Comparison of ENCODE assay signal across 1 cellular context in genomic region chr5:172868436-172868923, GRCh38.
TF ChIP-seq lines count a peak whose summit lies in the region.

No MANE protein-coding gene starts in this region.

TF ChIP-seq in HepG2, 621 proteins besides CTCF, POLR2A, EP300 and RAD21 (continued from another document and continues in another):
- no peak for TF ChIP-seq ZNF619 (CRISPR knock-in tag; IDR thresholded peaks at IDR 0.05)
- TF ChIP-seq HOXA3 (CRISPR knock-in tag; IDR thresholded peaks at IDR 0.05), result 0 out of 2 replicates have a peak, but pooled peaks have one; percentile 33
- no peak for TF ChIP-seq ZFP90 (CRISPR knock-in tag; IDR thresholded peaks at IDR 0.05; ENCODE audit: borderline replicate concordance)
- no peak for TF ChIP-seq ZNF589 (CRISPR knock-in tag; conservative IDR thresholded peaks at IDR 0.05)
- TF ChIP-seq ZNF563 (CRISPR knock-in tag; IDR thresholded peaks at IDR 0.05), result no peak
- peak; percentile 50; the same call in 1 of the 2 replicates for TF ChIP-seq FOXK1 (CRISPR knock-in tag; IDR thresholded peaks at IDR 0.05; ENCODE audit: borderline replicate concordance, low read depth)
- TF ChIP-seq ZNF253 (CRISPR knock-in tag; IDR thresholded peaks at IDR 0.05; ENCODE audit: borderline replicate concordance), result no peak
- TF ChIP-seq ZNF691 (CRISPR knock-in tag; IDR thresholded peaks at IDR 0.05; ENCODE audit: borderline replicate concordance, low read depth), result 0 out of 2 replicates have a peak, but pooled peaks have one; percentile 22
- TF ChIP-seq ATM (IDR thresholded peaks at IDR 0.05; ENCODE audit: borderline replicate concordance), result no peak
- no peak for TF ChIP-seq ZNF30 (CRISPR knock-in tag; IDR thresholded peaks at IDR 0.05)
- no peak for TF ChIP-seq NCOA1 (CRISPR knock-in tag; IDR thresholded peaks at IDR 0.05)
- peak; percentile 76; the same call in 1 of the 2 replicates for TF ChIP-seq HDAC2 (CRISPR knock-in tag; IDR thresholded peaks at IDR 0.05)
- TF ChIP-seq RNF2 (conservative IDR thresholded peaks at IDR 0.05; ENCODE audit: low read depth), result no peak
- no peak for TF ChIP-seq ZNF761 (CRISPR knock-in tag; conservative IDR thresholded peaks at IDR 0.05)
- no peak for TF ChIP-seq ZNF766 (CRISPR knock-in tag; IDR thresholded peaks at IDR 0.05; ENCODE audit: borderline replicate concordance)
- TF ChIP-seq BCLAF1 (IDR thresholded peaks at IDR 0.05), result no peak
- no peak for TF ChIP-seq KDM5B (CRISPR knock-in tag; IDR thresholded peaks at IDR 0.05; ENCODE audit: borderline replicate concordance)
- TF ChIP-seq ZNF512B (CRISPR knock-in tag; IDR thresholded peaks at IDR 0.05; ENCODE audit: borderline replicate concordance), result no peak
- no peak for TF ChIP-seq ZNF224 (CRISPR knock-in tag; IDR thresholded peaks at IDR 0.05)
- TF ChIP-seq ARID3A (IDR thresholded peaks at IDR 0.05; ENCODE audit: low read depth, low read length), result peak; percentile 90
- no peak for TF ChIP-seq IRX3 (CRISPR knock-in tag; IDR thresholded peaks at IDR 0.05; ENCODE audit: borderline replicate concordance, low read depth)
- TF ChIP-seq MAFG (CRISPR knock-in tag; IDR thresholded peaks at IDR 0.05), result no peak
- TF ChIP-seq JDP2 (CRISPR knock-in tag; IDR thresholded peaks at IDR 0.05; ENCODE audit: borderline replicate concordance), result no peak
- no peak for TF ChIP-seq ZHX1 (CRISPR knock-in tag; IDR thresholded peaks at IDR 0.05; ENCODE audit: low read depth)
- TF ChIP-seq FUBP1 (CRISPR knock-in tag; IDR thresholded peaks at IDR 0.05; ENCODE audit: borderline replicate concordance), result no peak
- no peak for TF ChIP-seq ZSCAN25 (CRISPR knock-in tag; IDR thresholded peaks at IDR 0.05)
- TF ChIP-seq RARG (CRISPR knock-in tag; IDR thresholded peaks at IDR 0.05; ENCODE audit: low read depth), result no peak
- TF ChIP-seq SUZ12 (IDR thresholded peaks at IDR 0.05; ENCODE audit: low read depth, low read length), result no peak
- no peak for TF ChIP-seq ZNF20 (CRISPR knock-in tag; IDR thresholded peaks at IDR 0.05)
- TF ChIP-seq KAT8 (CRISPR knock-in tag; IDR thresholded peaks at IDR 0.05), result no peak
- TF ChIP-seq MZF1 (CRISPR knock-in tag; IDR thresholded peaks at IDR 0.05; ENCODE audit: borderline replicate concordance), result no peak
- 0 out of 2 replicates have a peak, but pooled peaks have one; percentile 20 for TF ChIP-seq ZNF292 (CRISPR knock-in tag; IDR thresholded peaks at IDR 0.05; ENCODE audit: borderline replicate concordance, low read depth)
- TF ChIP-seq DR1 (CRISPR knock-in tag; IDR thresholded peaks at IDR 0.05), result no peak
- TF ChIP-seq LRRFIP1 (CRISPR knock-in tag; conservative IDR thresholded peaks at IDR 0.05), result no peak
- TF ChIP-seq ZNF83 (CRISPR knock-in tag; IDR thresholded peaks at IDR 0.05; ENCODE audit: borderline replicate concordance), result no peak
- TF ChIP-seq ZNF44 (CRISPR knock-in tag; IDR thresholded peaks at IDR 0.05), result no peak
- no peak for TF ChIP-seq SKI (IDR thresholded peaks at IDR 0.05; ENCODE audit: partially characterized antibody)
- TF ChIP-seq PHF8 (CRISPR knock-in tag; IDR thresholded peaks at IDR 0.05), result no peak
- TF ChIP-seq HIVEP1 (CRISPR knock-in tag; IDR thresholded peaks at IDR 0.05), result no peak
- no peak for TF ChIP-seq SMARCC2 (IDR thresholded peaks at IDR 0.05)
- no peak for TF ChIP-seq GTF3A (CRISPR knock-in tag; conservative IDR thresholded peaks at IDR 0.05)
- no peak for TF ChIP-seq ZNF672 (CRISPR knock-in tag; IDR thresholded peaks at IDR 0.05)
- TF ChIP-seq ZFP37 (CRISPR knock-in tag; IDR thresholded peaks at IDR 0.05; ENCODE audit: borderline replicate concordance), result 0 out of 2 replicates have a peak, but pooled peaks have one; percentile 49
- no peak for TF ChIP-seq U2AF2 (IDR thresholded peaks at IDR 0.05; ENCODE audit: low read depth, low read length)
- TF ChIP-seq ZNF143 (CRISPR knock-in tag; IDR thresholded peaks at IDR 0.05), result no peak
- TF ChIP-seq WIZ (CRISPR knock-in tag; IDR thresholded peaks at IDR 0.05), result no peak
- TF ChIP-seq ATF7 (IDR thresholded peaks at IDR 0.05), result peak; percentile 50; the same call in 1 of the 2 replicates
- no peak for TF ChIP-seq ATF7 (CRISPR knock-in tag; IDR thresholded peaks at IDR 0.05)
- no peak for TF ChIP-seq ZNF10 (CRISPR knock-in tag; IDR thresholded peaks at IDR 0.05; ENCODE audit: borderline replicate concordance, low read depth)
- TF ChIP-seq ZNF12 (CRISPR knock-in tag; IDR thresholded peaks at IDR 0.05), result no peak
- TF ChIP-seq ZNF275 (CRISPR knock-in tag; IDR thresholded peaks at IDR 0.05; ENCODE audit: borderline replicate concordance), result no peak
- TF ChIP-seq RELA (CRISPR knock-in tag; IDR thresholded peaks at IDR 0.05), result no peak
- TF ChIP-seq CBX5 (CRISPR knock-in tag; IDR thresholded peaks at IDR 0.05; ENCODE audit: borderline replicate concordance), result no peak
- no peak for TF ChIP-seq SMYD3 (CRISPR knock-in tag; IDR thresholded peaks at IDR 0.05)
- TF ChIP-seq NFE2 (CRISPR knock-in tag; IDR thresholded peaks at IDR 0.05), result no peak
- TF ChIP-seq NONO (IDR thresholded peaks at IDR 0.05), result no peak
- no peak for TF ChIP-seq NONO (CRISPR knock-in tag; conservative IDR thresholded peaks at IDR 0.05)
- no peak for TF ChIP-seq MLLT10 (CRISPR knock-in tag; IDR thresholded peaks at IDR 0.05)
- no peak for TF ChIP-seq REL (CRISPR knock-in tag; conservative IDR thresholded peaks at IDR 0.05)
- peak; percentile 91 for TF ChIP-seq RARA (CRISPR knock-in tag; IDR thresholded peaks at IDR 0.05)
